In the genomic region with DNA sequence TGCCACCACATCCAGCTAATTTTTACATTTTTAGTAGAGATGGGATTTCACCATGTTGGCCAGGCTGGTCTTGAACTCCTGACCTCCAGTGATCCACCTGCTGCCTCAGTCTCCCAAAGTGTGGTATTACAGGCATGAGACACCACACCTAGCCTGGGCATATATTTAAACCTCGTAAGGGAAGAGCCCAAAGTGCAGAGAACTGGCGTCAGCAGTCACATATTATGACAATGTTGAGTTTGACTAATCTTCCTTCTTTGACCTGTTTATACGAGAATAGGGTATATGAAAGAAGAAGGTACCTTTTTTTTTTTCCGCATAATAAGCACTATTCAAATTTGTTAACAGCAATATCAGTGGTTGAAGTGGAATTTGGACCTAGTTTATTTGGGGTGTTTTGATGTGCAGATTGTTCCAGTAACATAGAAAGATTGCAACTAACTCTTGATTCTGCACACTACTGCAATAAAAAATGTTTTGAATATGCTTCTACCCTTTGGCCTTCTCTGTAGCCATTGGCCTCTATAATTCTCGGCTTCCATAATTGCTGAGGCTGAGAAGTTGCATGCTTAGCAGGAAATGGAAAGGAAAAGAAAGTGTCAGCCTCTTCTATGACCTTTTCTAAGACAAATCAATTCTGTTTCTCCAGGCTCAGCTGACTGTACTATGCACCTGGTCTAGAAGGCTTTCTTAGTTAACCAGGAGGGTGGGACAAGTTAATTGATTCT, we compare ENCODE assay signal across 24 cellular contexts. TPM values are rescaled to one million over a fixed set of nuclear protein-coding genes. Genes with fewer than 3 reads are reported as not detected.
DNase-seq lines count a peak whose midpoint lies in the region; ATAC-seq, FAIRE-seq and TF ChIP-seq lines count a peak whose summit lies in the region.
"Had no signal": no experiment of that assay in that cellular context is flagged by ENCODE, and none has a peak within 500 bp of the region (broad histone marks: within the 10 kb centered on the region; RNA-seq: fewer than 3 reads in every experiment).

No MANE protein-coding gene starts in this region.

- no peak for TF ChIP-seq EP300 in A549 (IDR thresholded peaks at IDR 0.05)

- H3K9me3 ChIP-seq in A549 (peaks cover 15% of the 10 kb centered on the region), mucosa of descending colon (no peaks in the 10 kb centered on the region), H9 (ENCODE audit: control insufficient read depth, low read depth, low read length) (no peaks in the 10 kb centered on the region)

- H4K20me1 ChIP-seq in H9 (ENCODE audit: control insufficient read depth, insufficient read depth, insufficient read length), result no peaks in the 10 kb centered on the region
- H4K20me1 ChIP-seq: BLaER1 treated with 17β-estradiol and CSF1 and Interleukin-3, amounts not matched to agents 10 nM and 100 nM had no signal

- no peak for TF ChIP-seq RAD21 in A549 (conservative IDR thresholded peaks at IDR 0.05 in 1 of 2, IDR thresholded peaks at IDR 0.05 in 1 of 2)

- no peaks in the 10 kb centered on the region for H3K36me3 ChIP-seq in mucosa of descending colon (ENCODE audit: low read depth)
- H3K36me3 ChIP-seq: BLaER1 treated with 17β-estradiol and CSF1 and Interleukin-3, amounts not matched to agents 10 nM and 100 nM had no signal

- H4K5ac ChIP-seq in H9 (ENCODE audit: insufficient read length, low read depth, low read length), result no peak overlapping the region

- H3K4me1 ChIP-seq in A549, result no peaks in the 10 kb centered on the region
- no peaks in the 10 kb centered on the region for H3K4me1 ChIP-seq in mucosa of descending colon (ENCODE audit: low read depth)
- H3K4me1 ChIP-seq in H9 (ENCODE audit: insufficient read depth, low read length), result peaks cover 10% of the 10 kb centered on the region; the same call in 1 of the 2 replicates
- H3K4me1 ChIP-seq: BLaER1 treated with 17β-estradiol and CSF1 and Interleukin-3, amounts not matched to agents 10 nM and 100 nM had no signal

- H3K27ac ChIP-seq in A549 (no peak overlapping the region), H9 (ENCODE audit: insufficient read length, low read depth, low read length) (no peak overlapping the region)
- H3K27ac ChIP-seq: 22Rv1; BLaER1 treated with 17β-estradiol and CSF1 and Interleukin-3, amounts not matched to agents 10 nM and 100 nM; GM23248; HL-60 had no signal

- H2AFZ ChIP-seq in H9 (ENCODE audit: low read length), result no peak overlapping the region
- H2AFZ ChIP-seq: GM23248 had no signal

- peaks cover 31% of the 10 kb centered on the region for H3K9me3 Mint-ChIP-seq in WTC11
- peaks cover 16 to 19% of the 10 kb centered on the region in 2 experiments for H3K9me3 Mint-ChIP-seq in H9

- H3K18ac ChIP-seq in H9 (ENCODE audit: insufficient read length, low read depth, low read length), result no peak overlapping the region

- no peak for TF ChIP-seq POLR2A in A549 (IDR thresholded peaks at IDR 0.05; ENCODE audit: low read length)

- H2BK20ac ChIP-seq in H9 (ENCODE audit: low read depth, low read length, poor library complexity, severe bottlenecking), result no peak overlapping the region

- H2BK5ac ChIP-seq in H9 (ENCODE audit: insufficient read length, low read length), result no peak overlapping the region

- FAIRE-seq in A549 (lab: Jason Lieb, UNC), result no peak
- FAIRE-seq: GM12891, GM19239, K562 had no signal

- CTCF ChIA-PET in A549 (lab: Yijun Ruan, JAX) (no interaction called here), WTC11 (lab: Charles Lee) (interaction anchor here (0.7 kb wide), 1 partner anchor 27 kb away, joined by 3 read pairs; no protein-coding TSS in a partner anchor)

- H3K4me2 ChIP-seq in A549 (no peak overlapping the region), H9 (ENCODE audit: insufficient read depth, insufficient read length, low read length) (no peak overlapping the region)
- H3K4me2 ChIP-seq: BLaER1 treated with 17β-estradiol and CSF1 and Interleukin-3, amounts not matched to agents 10 nM and 100 nM had no signal

- no peak overlapping the region for H4K8ac ChIP-seq in H9 (replicated peaks; ENCODE audit: insufficient read length, low read depth, low read length)

- H3K4me1 Mint-ChIP-seq in WTC11, result peaks cover 28% of the 10 kb centered on the region
- H3K4me1 Mint-ChIP-seq in H9, result peaks cover 17 to 18% of the 10 kb centered on the region in 2 experiments
- H3K4me1 Mint-ChIP-seq: B cell had no signal

- no peak overlapping the region for H3K56ac ChIP-seq in H9 (ENCODE audit: insufficient read length, low read depth, low read length)

- POLR2A ChIA-PET in A549 (lab: Yijun Ruan, JAX), result no interaction called here
- POLR2A ChIA-PET in WTC11 (lab: Charles Lee), result no interaction called here

- no peaks in the 10 kb centered on the region for H3K79me1 ChIP-seq in H9 (ENCODE audit: insufficient read depth, low read depth, low read length, poor library complexity, severe bottlenecking)

- H2BK12ac ChIP-seq in H9 (ENCODE audit: insufficient read length, low read depth, low read length), result no peak overlapping the region

- intact Hi-C loops in mucosa of descending colon (cut with DNase I, micrococcal nuclease), result no loop called here

- in situ Hi-C loops in ACHN (cut with HindIII; ENCODE audit: low pct_ligation_motif_present, low pct_unique_long_range_greater_than_20kb, low sequenced_read_pairs), result no loop called here

- H3K23me2 ChIP-seq in H9 (ENCODE audit: insufficient read length, low read depth, low read length, poor library complexity, severe bottlenecking), result no peaks in the 10 kb centered on the region

- no peaks in the 10 kb centered on the region for H3K27me3 ChIP-seq in H9 (ENCODE audit: insufficient read depth, low read length)
- H3K27me3 ChIP-seq: BLaER1 treated with 17β-estradiol and CSF1 and Interleukin-3, amounts not matched to agents 10 nM and 100 nM had no signal

- no peaks in the 10 kb centered on the region for H3K79me2 ChIP-seq in H9 (ENCODE audit: insufficient read depth, low read length)

- H3K36me3 Mint-ChIP-seq in WTC11 (peaks cover 22% of the 10 kb centered on the region), H9 (ENCODE audit: insufficient read depth in 1 of 3, low read depth in 3 of 3) (peaks cover 8 to 20% (median 12%) of the 10 kb centered on the region in 3 experiments)
- H3K36me3 Mint-ChIP-seq: CD8-positive, alpha-beta T cell had no signal

- no peak overlapping the region for H3K23ac ChIP-seq in H9 (ENCODE audit: insufficient read length, low read depth, low read length)

- no peak for ATAC-seq in A549
- no peak for ATAC-seq in WTC11
- peak; percentile 58 for ATAC-seq in left lobe of liver
- ATAC-seq in mucosa of descending colon, result peak; percentile 90
- ATAC-seq: CD8-positive, alpha-beta T cell; HCT116; K562 had no signal

- H3K4me3 ChIP-seq in A549, result no peak overlapping the region
- H3K4me3 ChIP-seq in mucosa of descending colon, result no peak overlapping the region
- H3K4me3 ChIP-seq: BLaER1 treated with 17β-estradiol and CSF1 and Interleukin-3, amounts not matched to agents 10 nM and 100 nM; GM23248; K562 had no signal

- TF ChIP-seq CTCF in A549 (IDR thresholded peaks at IDR 0.05) (no peak), WTC11 (IDR thresholded peaks at IDR 0.05) (no peak), mucosa of descending colon (IDR thresholded peaks at IDR 0.05) (no peak), H9 (conservative IDR thresholded peaks at IDR 0.05) (no peak)

- no peak overlapping the region for H3K9ac ChIP-seq in H9 (ENCODE audit: extremely low read depth, insufficient read length, low read length)
- H3K9ac ChIP-seq: BLaER1 treated with 17β-estradiol and CSF1 and Interleukin-3, amounts not matched to agents 10 nM and 100 nM; GM23248 had no signal

- H2AK5ac ChIP-seq in H9 (ENCODE audit: insufficient read length, low read length), result no peak overlapping the region

- H3K27me3 Mint-ChIP-seq in WTC11 (ENCODE audit: low read depth) (no peaks in the 10 kb centered on the region; the same call in 1 of the 2 replicates), H9 (ENCODE audit: low read depth) (no peaks in the 10 kb centered on the region)

- H3K4ac ChIP-seq in H9 (ENCODE audit: low read depth, low read length), result no peak overlapping the region

- H4K91ac ChIP-seq in H9 (ENCODE audit: insufficient read length, low read depth, low read length), result no peak overlapping the region

- H3T11ph ChIP-seq in H9 (ENCODE audit: low read length), result no peak overlapping the region

- DNase-seq in A549 (ENCODE audit: low read depth in 1 of 2, low spot score in 1 of 2) (no peak), WTC11 (ENCODE audit: low spot score) (no peak), left lobe of liver (ENCODE audit: low spot score) (no peak), mucosa of descending colon (peak in 1 of 3 donors; percentile 26), H9 (no peak), ACHN (no peak), SHP77 (lab: John Stamatoyannopoulos, UW) (no peak)
- no peak for DNase-seq in stimulated activated CD4-positive, alpha-beta T cell treated with anti-CD3 and anti-CD28 coated beads, Interleukin-4, amount 100 ng/mL, for 24 hours
- DNase-seq: CD8-positive, alpha-beta T cell; COR-L47; DMS 273 treated with DMSO at 0.1 percent for 48 hours; DND-41; EL; GM23248; HFFc6; IMR-90 had no signal

- H2BK120ac ChIP-seq in H9 (ENCODE audit: low read depth, low read length, poor library complexity, severe bottlenecking), result no peak overlapping the region

- 82% methylated on average over 5 of the region's 5 CpGs for WGBS in A549 (ENCODE audit: missing lambda C conversion rate)
- no CpG with 5 or more reads among the region's 5 CpGs for WGBS in H9 (ENCODE audit: extremely low coverage, insufficient read length, low lambda C conversion rate)

- no peak overlapping the region for H3K14ac ChIP-seq in H9 (ENCODE audit: insufficient read depth, low read length)

- H2BK15ac ChIP-seq in H9 (ENCODE audit: low read depth, low read length), result no peak overlapping the region

- H3K4me3 Mint-ChIP-seq in WTC11 (no peak overlapping the region), H9 (no peak overlapping the region)
- H3K4me3 Mint-ChIP-seq: B cell; CD8-positive, alpha-beta T cell; HFFc6 had no signal

- 0 out of 2 replicates have a peak overlapping the region, but pooled peaks have one; percentile 50 for H3K27ac Mint-ChIP-seq in WTC11
- H3K27ac Mint-ChIP-seq in H9, result no peak overlapping the region
- H3K27ac Mint-ChIP-seq: B cell; CD8-positive, alpha-beta T cell; HFFc6 had no signal

TF ChIP-seq in A549, 52 proteins besides CTCF, POLR2A, EP300 and RAD21 (continues in another document):
- peak; percentile 51 for TF ChIP-seq MAFK (IDR thresholded peaks at IDR 0.05; ENCODE audit: partially characterized antibody)

TF ChIP-seq in WTC11, 78 proteins besides CTCF, POLR2A, EP300 and RAD21 (continues in another document):
- TF ChIP-seq NR3C1 (CRISPR knock-in tag; conservative IDR thresholded peaks at IDR 0.05; ENCODE audit: low read depth), result no peak

RNA-seq across cellular contexts. Expression of a gene that starts 56.0 kb away (rescaled TPM):
- polyA plus RNA-seq in A549 (2011; rRNA removed), result 26.9 and 28.4 TPM in 2 replicates
- 13.7 and 16.6 TPM in 2 replicates for polyA plus RNA-seq in A549 (2012; cell fraction: cytosol; rRNA removed)
- 17.2 and 31.9 TPM in 2 replicates for polyA plus RNA-seq in A549 (2012; cell fraction: nucleus; rRNA removed)
- polyA plus RNA-seq in A549 (2017; fragmentation: RNase III; extraction: RNeasy Plus Mini Kit Qiagen cat#74134 plus additional on column Dnase treatment), result 29.5 to 32.5 TPM (median 31.4 TPM) in 3 replicates
- polyA minus RNA-seq in A549 (2011; rRNA and poly(A)+ RNA removed), result 4.1 and 4.9 TPM in 2 replicates
- 25.5 to 29.9 TPM (median 29.1 TPM) in 3 replicates for total RNA-seq in WTC11 (2021)
- 15.9 TPM for total RNA-seq in left lobe of liver
- 10 to 100 TPM; 12.0 to 28.3 (median 20.8) TPM for total RNA-seq in mucosa of descending colon
- total RNA-seq in H9 (2021), result 29.8 and 30.3 TPM in 2 replicates

Comparison
In these comparisons a context has a peak if more than half of its experiments do, and no peak if none do; other contexts are left out.
1. ATAC-seq: peak in left lobe of liver (single experiment) and mucosa of descending colon (single experiment); none in A549 (0 of 2) and WTC11 (single experiment).